Comparison of ENCODE assay signal across 26 cellular contexts in the genomic region with DNA sequence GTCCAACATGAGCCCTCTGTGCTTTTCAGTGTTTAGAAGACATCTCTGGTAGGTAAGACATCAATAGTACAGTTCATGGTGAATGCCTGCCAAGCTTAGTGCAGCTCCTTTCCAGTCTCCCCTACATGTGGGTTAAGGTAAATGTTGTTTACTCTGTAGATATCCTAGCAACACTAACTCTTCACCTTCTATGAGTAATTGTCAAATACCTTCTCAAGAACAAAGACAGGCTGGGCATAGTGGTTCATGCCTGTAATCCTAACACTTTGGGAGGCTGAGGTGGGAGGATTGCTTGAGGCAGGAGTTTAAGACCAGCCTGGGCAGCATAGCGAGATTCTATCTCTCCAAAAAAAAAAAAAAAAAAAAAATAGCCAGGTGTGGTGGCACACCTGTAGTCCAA. TPM values are rescaled to one million over a fixed set of nuclear protein-coding genes. Genes with fewer than 3 reads are reported as not detected.
DNase-seq lines count a peak whose midpoint lies in the region; ATAC-seq and TF ChIP-seq lines count a peak whose summit lies in the region.
"Had no signal": no experiment of that assay in that cellular context is flagged by ENCODE, and none has a peak within 500 bp of the region (broad histone marks: within the 10 kb centered on the region; RNA-seq: fewer than 3 reads in every experiment).

No MANE protein-coding gene starts in this region.

- DNase-seq in HT-29 (ENCODE audit: low spot score), result peak; percentile 38
- DNase-seq in NCI-H2029 (lab: John Stamatoyannopoulos, UW), result peak; percentile 23
- peak; percentile 14 to 70 for DNase-seq in PC-9
- peak; percentile 40 to 61 for DNase-seq in foreskin keratinocyte
- DNase-seq in SIG-M5 treated with dmso at 0.1 percent for 504 hours (lab: John Stamatoyannopoulos, UW; ENCODE audit: unreplicated experiment), result no peak
- no peak for DNase-seq in colonic mucosa
- no peak for DNase-seq in DMS79 treated with DMSO at 0.1 percent for 48 hours (lab: John Stamatoyannopoulos, UW)
- DNase-seq: C1 segment of cervical spinal cord; CD8-positive, alpha-beta memory T cell; GM23248; H7; Karpas-422; NCI-H1092 treated with DMSO at 0.1 percent for 48 hours; NCI-H1436; NCI-H187; NCI-H2107; NCI-H2227 treated with DMSO at 0.1 percent for 48 hours; NCI-H510A; NCI-H69; SIG-M5; SK-N-SH; SW 1271 had no signal

- H3F3A ChIP-seq in PC-9 (ENCODE audit: insufficient read depth, low read depth), result no peaks in the 10 kb centered on the region

- H3K27me3 ChIP-seq in PC-9 (ENCODE audit: insufficient read depth, low read depth), result no peaks in the 10 kb centered on the region
- H3K27me3 ChIP-seq in foreskin keratinocyte, result peaks cover 2% of the 10 kb centered on the region
- H3K27me3 ChIP-seq in colonic mucosa, result no peaks in the 10 kb centered on the region

- intact Hi-C loops in PC-9 (cut with micrococcal nuclease; ENCODE audit: unreplicated experiment) (no loop called here), colonic mucosa (cut with DNase I) (no loop called here)

- no peaks in the 10 kb centered on the region for H3K9me2 ChIP-seq in PC-9 (ENCODE audit: insufficient read depth)
- H3K9me2 ChIP-seq: SK-N-SH had no signal

- H3K27ac ChIP-seq in PC-9 (no peak overlapping the region), foreskin keratinocyte (no peak overlapping the region), colonic mucosa (no peak overlapping the region)
- H3K27ac ChIP-seq: GM23248 had no signal

- no peak overlapping the region for H3K4me3 ChIP-seq in PC-9
- H3K4me3 ChIP-seq in colonic mucosa, result no peak overlapping the region
- H3K4me3 ChIP-seq: GM23248 had no signal

- POLR2A ChIA-PET in PC-9 (lab: Charles Lee; ENCODE audit: unreplicated experiment), result no interaction called here

- ATAC-seq in foreskin keratinocyte (peak; percentile 86), GM21515 (IDR thresholded peaks at IDR 0.05; ENCODE audit: unreplicated experiment) (no peak)
- ATAC-seq: HepG2, Panc1 had no signal

- no peaks in the 10 kb centered on the region for H4K20me1 ChIP-seq in PC-9 (ENCODE audit: insufficient read depth)

- no peak overlapping the region for H2AFZ ChIP-seq in PC-9
- H2AFZ ChIP-seq: GM23248 had no signal

- CTCF ChIA-PET in PC-9 (lab: Charles Lee), result no interaction called here

- H3K79me2 ChIP-seq in PC-9 (ENCODE audit: low read depth), result no peaks in the 10 kb centered on the region

- H3K4me2 ChIP-seq in PC-9, result no peak overlapping the region
- H3K4me2 ChIP-seq: SK-N-SH had no signal

- H3K9ac ChIP-seq in colonic mucosa (ENCODE audit: low read depth in 2 of 2, low read length in 2 of 2), result no peak overlapping the region
- H3K9ac ChIP-seq: GM23248, SK-N-SH had no signal

- no peaks in the 10 kb centered on the region; the same call in 1 of the 2 replicates for H3K4me1 ChIP-seq in PC-9 (replicated peaks; ENCODE audit: insufficient read depth)
- H3K4me1 ChIP-seq in foreskin keratinocyte, result no peaks in the 10 kb centered on the region
- no peaks in the 10 kb centered on the region for H3K4me1 ChIP-seq in colonic mucosa

- no TSS peak for BruUV-seq in PC-9 (replicated peaks; lab: Mats Ljungman, UMichigan)

- H3K9me3 ChIP-seq in PC-9 (ENCODE audit: insufficient read depth, low read depth), result no peaks in the 10 kb centered on the region
- no peaks in the 10 kb centered on the region for H3K9me3 ChIP-seq in colonic mucosa
- H3K9me3 ChIP-seq: SK-N-SH had no signal

- H3K36me3 ChIP-seq in PC-9 (ENCODE audit: low read depth), result no peaks in the 10 kb centered on the region
- no peaks in the 10 kb centered on the region for H3K36me3 ChIP-seq in colonic mucosa

- no peak for TF ChIP-seq CTCF in PC-9 (conservative IDR thresholded peaks at IDR 0.05)
- TF ChIP-seq CTCF in foreskin keratinocyte (conservative IDR thresholded peaks at IDR 0.05), result no peak
- no peak for TF ChIP-seq CTCF in colonic mucosa (IDR thresholded peaks at IDR 0.05)

RNA-seq across cellular contexts. Expression of gene RASGRF2, which starts 18.7 kb away (rescaled TPM):
- total RNA-seq in HT-29 (2014; rRNA removed; shearing (Covaris generic)), result 8.8 and 10.3 TPM in 2 replicates
- total RNA-seq in PC-9 (2021) (0.10 and 0.48 TPM in 2 replicates), foreskin keratinocyte (0.04 TPM in 1 of 2 replicates, not detected in the other), colonic mucosa (1 to 10 TPM; 2.8 to 3.5 TPM)
- not detected in 2 replicates for polyA plus RNA-seq in foreskin keratinocyte
- total RNA-seq: G401, GM23248 had no signal

Comparison
In these comparisons a context has a peak if more than half of its experiments do, and no peak if none do; other contexts are left out.
1. DNase-seq: peak in HT-29 (single experiment), NCI-H2029 (single experiment), PC-9 (2 of 2) and foreskin keratinocyte (2 of 2); none in SIG-M5 treated with dmso at 0.1 percent for 504 hours (single experiment), colonic mucosa (single experiment) and DMS79 treated with DMSO at 0.1 percent for 48 hours (single experiment).